ENCODE assay signal across 19 cellular contexts in genomic region chr3:175258763-175259162, GRCh38.
DNase-seq lines count a peak whose midpoint lies in the region; ATAC-seq and TF ChIP-seq lines count a peak whose summit lies in the region.
"Had no signal": no experiment of that assay in that cellular context is flagged by ENCODE, and none has a peak within 500 bp of the region (broad histone marks: within the 10 kb centered on the region; RNA-seq: fewer than 3 reads in every experiment).

No MANE protein-coding gene starts in this region.

- no peak overlapping the region for H3K4me3 Mint-ChIP-seq in CD8-positive, alpha-beta T cell
- H3K4me3 Mint-ChIP-seq: mesothelial cell of epicardium; stimulated activated naive CD8-positive, alpha-beta T cell treated with anti-CD3 and anti-CD28 coated beads, Interleukin-15, Interleukin-2, amounts not matched to agents 100 ng/mL and 50 ng/mL, for 24 hours had no signal

- H2AFZ ChIP-seq in osteoblast (ENCODE audit: low read length): peak overlapping the region; percentile 4
- H2AFZ ChIP-seq: parathyroid adenoma had no signal

- CTCF ChIA-PET in CD8-positive, alpha-beta T cell (lab: Charles Lee): no interaction called here

- no peak for TF ChIP-seq POLR2A in gastroesophageal sphincter (IDR thresholded peaks at IDR 0.05)

- 71 to 89% methylated on average over 4 of the region's 4 CpGs for WGBS in gastroesophageal sphincter (ENCODE audit: low coverage in 1 of 2), 2 donors

- intact Hi-C loops in CD8-positive, alpha-beta T cell (cut with DNase I, micrococcal nuclease): no loop called here

- no peak for TF ChIP-seq EP300 in gastroesophageal sphincter (IDR thresholded peaks at IDR 0.05)

- no peak overlapping the region for H3K4me2 ChIP-seq in osteoblast (ENCODE audit: insufficient read depth, low read length)

- H3K36me3 Mint-ChIP-seq in CD8-positive, alpha-beta T cell: no peaks in the 10 kb centered on the region

- H3K4me3 ChIP-seq in epithelial cell of esophagus (ENCODE audit: low read length): no peak overlapping the region
- no peak overlapping the region for H3K4me3 ChIP-seq in osteoblast (ENCODE audit: insufficient read depth, low read length)
- H3K4me3 ChIP-seq in CD8-positive, alpha-beta T cell (ENCODE audit: low read depth, low read length): no peak overlapping the region
- no peak overlapping the region for H3K4me3 ChIP-seq in gastroesophageal sphincter
- H3K4me3 ChIP-seq: body of pancreas, gastrocnemius medialis had no signal

- H3K36me3 ChIP-seq in osteoblast (ENCODE audit: insufficient read depth, low read length): no peaks in the 10 kb centered on the region
- no peaks in the 10 kb centered on the region for H3K36me3 ChIP-seq in CD8-positive, alpha-beta T cell (ENCODE audit: insufficient read depth, low read length)
- H3K36me3 ChIP-seq in gastroesophageal sphincter: no peaks in the 10 kb centered on the region
- H3K36me3 ChIP-seq: BE2C, gastrocnemius medialis had no signal

- DNase-seq in ELR (ENCODE audit: low read depth) (peak; percentile 29), NCI-H69 (lab: John Stamatoyannopoulos, UW) (peak; percentile 91), epithelial cell of esophagus (ENCODE audit: low read depth) (peak; percentile 75), osteoblast (ENCODE audit: insufficient read length, low spot score, missing footprints) (peak; percentile 35), GM03348 (ENCODE audit: low spot score) (no peak)
- DNase-seq in CD8-positive, alpha-beta T cell: no peak
- DNase-seq: activated CD8-positive, alpha-beta memory T cell treated with anti-CD3 and anti-CD28 coated beads, Interleukin-2, amount 50 U/mL, for 48 hours; activated naive CD4-positive, alpha-beta T cell; BE2C; effector memory CD4-positive, alpha-beta T cell; gastrocnemius medialis; Kasumi-1; NCI-H187 had no signal

- H3K4me1 ChIP-seq in osteoblast (ENCODE audit: insufficient read depth, low read length) (peaks cover 23% of the 10 kb centered on the region), gastroesophageal sphincter (no peaks in the 10 kb centered on the region)
- H3K4me1 ChIP-seq in CD8-positive, alpha-beta T cell (ENCODE audit: insufficient read depth, low read length): no peaks in the 10 kb centered on the region
- H3K4me1 ChIP-seq: body of pancreas, gastrocnemius medialis, parathyroid adenoma had no signal

- no peak for TF ChIP-seq CTCF in epithelial cell of esophagus (IDR thresholded peaks at IDR 0.05; ENCODE audit: insufficient read depth, low read depth, low read length, missing control alignments)
- no peak for TF ChIP-seq CTCF in osteoblast (IDR thresholded peaks at IDR 0.05; ENCODE audit: extremely low read depth, low read depth, low read length)
- TF ChIP-seq CTCF in CD8-positive, alpha-beta T cell (IDR thresholded peaks at IDR 0.05): no peak
- no peak for TF ChIP-seq CTCF in gastroesophageal sphincter (IDR thresholded peaks at IDR 0.05)

- H3K27ac ChIP-seq in osteoblast (ENCODE audit: low read depth, low read length) (no peak overlapping the region), gastroesophageal sphincter (no peak overlapping the region)
- no peak overlapping the region for H3K27ac ChIP-seq in CD8-positive, alpha-beta T cell (ENCODE audit: low read depth, low read length)
- H3K27ac ChIP-seq: body of pancreas, gastrocnemius medialis, parathyroid adenoma had no signal

- no peaks in the 10 kb centered on the region for H3K79me2 ChIP-seq in osteoblast (ENCODE audit: insufficient read depth, low read length)
- H3K79me2 ChIP-seq: parathyroid adenoma had no signal

- H4K20me1 ChIP-seq in osteoblast (ENCODE audit: insufficient read depth, low read length): no peaks in the 10 kb centered on the region

- H3K27me3 ChIP-seq in osteoblast (ENCODE audit: insufficient read depth, low read length) (no peaks in the 10 kb centered on the region), gastroesophageal sphincter (no peaks in the 10 kb centered on the region)
- no peaks in the 10 kb centered on the region for H3K27me3 ChIP-seq in CD8-positive, alpha-beta T cell (ENCODE audit: insufficient read depth, low read length)
- H3K27me3 ChIP-seq: BE2C, body of pancreas, gastrocnemius medialis had no signal

- H3K27me3 Mint-ChIP-seq in CD8-positive, alpha-beta T cell (ENCODE audit: low read depth): no peaks in the 10 kb centered on the region
- H3K27me3 Mint-ChIP-seq: stimulated activated naive CD8-positive, alpha-beta T cell treated with anti-CD3 and anti-CD28 coated beads, Interleukin-15, Interleukin-2, amounts not matched to agents 100 ng/mL and 50 ng/mL, for 24 hours had no signal

- no peak overlapping the region for H3K27ac Mint-ChIP-seq in CD8-positive, alpha-beta T cell
- H3K27ac Mint-ChIP-seq: mesothelial cell of epicardium; stimulated activated naive CD8-positive, alpha-beta T cell treated with anti-CD3 and anti-CD28 coated beads, Interleukin-15, Interleukin-2, amounts not matched to agents 100 ng/mL and 50 ng/mL, for 24 hours had no signal

- H3K9me3 Mint-ChIP-seq in CD8-positive, alpha-beta T cell: no peaks in the 10 kb centered on the region
- H3K9me3 Mint-ChIP-seq: mesothelial cell of epicardium had no signal

- H3K4me1 Mint-ChIP-seq in CD8-positive, alpha-beta T cell (ENCODE audit: low read depth): no peaks in the 10 kb centered on the region

- no peak for ATAC-seq in HG03432 (IDR thresholded peaks at IDR 0.05; ENCODE audit: unreplicated experiment)
- no peak for ATAC-seq in CD8-positive, alpha-beta T cell
- no peak for ATAC-seq in gastroesophageal sphincter
- ATAC-seq: body of pancreas, gastrocnemius medialis had no signal

- H3K9me3 ChIP-seq in osteoblast (ENCODE audit: low read depth, low read length) (no peaks in the 10 kb centered on the region), gastroesophageal sphincter (no peaks in the 10 kb centered on the region)
- H3K9me3 ChIP-seq in CD8-positive, alpha-beta T cell (ENCODE audit: low read length): no peaks in the 10 kb centered on the region
- H3K9me3 ChIP-seq: BE2C, body of pancreas, gastrocnemius medialis had no signal

- POLR2A ChIA-PET in CD8-positive, alpha-beta T cell (lab: Charles Lee): no interaction called here

Comparison
In these comparisons a context has a peak if more than half of its experiments do, and no peak if none do; other contexts are left out.
1. DNase-seq: peak in ELR (single experiment), NCI-H69 (single experiment), epithelial cell of esophagus (single experiment) and osteoblast (single experiment); none in CD8-positive, alpha-beta T cell (0 of 7) and GM03348 (single experiment).